9 cellular contexts compared by ENCODE assay signal in genomic region chr12:27635349-27635972, GRCh38.
DNase-seq lines count a peak whose midpoint lies in the region; ATAC-seq and TF ChIP-seq lines count a peak whose summit lies in the region.
"Had no signal": no experiment of that assay in that cellular context is flagged by ENCODE, and none has a peak within 500 bp of the region (broad histone marks: within the 10 kb centered on the region; RNA-seq: fewer than 3 reads in every experiment).

No MANE protein-coding gene starts in this region.

- H3K4me1 Mint-ChIP-seq in activated T-helper 17 cell treated with anti-CD3 and anti-CD28 coated beads, Interleukin-2, amount 50 U/mL, for 72 hours: peaks cover 4% of the 10 kb centered on the region

- DNase-seq in DMS153 (lab: John Stamatoyannopoulos, UW) (peak; percentile 5), LHCN-M2 (ENCODE audit: low read depth) (peak; percentile 72), SK-N-DZ (ENCODE audit: low spot score) (peak; percentile 49), fibroblast of villous mesenchyme (ENCODE audit: low read depth) (peak; percentile 72), putamen (ENCODE audit: low spot score) (peak; percentile 61)

- no peaks in the 10 kb centered on the region for H3K9me3 Mint-ChIP-seq in activated T-helper 17 cell treated with anti-CD3 and anti-CD28 coated beads, Interleukin-2, amount 50 U/mL, for 72 hours

- ATAC-seq in GM21390 (IDR thresholded peaks at IDR 0.05; ENCODE audit: unreplicated experiment) (no peak), HG03354 (IDR thresholded peaks at IDR 0.05; ENCODE audit: poor library complexity, severe bottlenecking, unreplicated experiment) (no peak)
- ATAC-seq in activated T-helper 17 cell treated with anti-CD3 and anti-CD28 coated beads, Interleukin-2, amount 50 U/mL, for 72 hours (replicated peaks): no peak

- H3K4me3 ChIP-seq in fibroblast of villous mesenchyme (ENCODE audit: low read depth, low read length): no peak overlapping the region
- H3K4me3 ChIP-seq: SJSA1 had no signal

- peaks cover 6% of the 10 kb centered on the region for H3K36me3 Mint-ChIP-seq in activated T-helper 17 cell treated with anti-CD3 and anti-CD28 coated beads, Interleukin-2, amount 50 U/mL, for 72 hours (ENCODE audit: low read depth)

- no peak overlapping the region for H3K4me3 Mint-ChIP-seq in activated T-helper 17 cell treated with anti-CD3 and anti-CD28 coated beads, Interleukin-2, amount 50 U/mL, for 72 hours

- no peak overlapping the region for H3K27ac Mint-ChIP-seq in activated T-helper 17 cell treated with anti-CD3 and anti-CD28 coated beads, Interleukin-2, amount 50 U/mL, for 72 hours

- TF ChIP-seq CTCF in fibroblast of villous mesenchyme (IDR thresholded peaks at IDR 0.05; ENCODE audit: insufficient read depth, low read depth, low read length): peak; percentile 66

- H3K27me3 Mint-ChIP-seq in activated T-helper 17 cell treated with anti-CD3 and anti-CD28 coated beads, Interleukin-2, amount 50 U/mL, for 72 hours: peaks cover 3% of the 10 kb centered on the region

Comparison
In these comparisons a context has a peak if more than half of its experiments do, and no peak if none do; other contexts are left out.
1. DNase-seq: peak in every context shown above with its lines; median percentile 72 in LHCN-M2; 72 in fibroblast of villous mesenchyme; 61 in putamen; 49 in SK-N-DZ; 5 in DMS153.